ENCODE assay signal across 1 cellular context in the genomic region with DNA sequence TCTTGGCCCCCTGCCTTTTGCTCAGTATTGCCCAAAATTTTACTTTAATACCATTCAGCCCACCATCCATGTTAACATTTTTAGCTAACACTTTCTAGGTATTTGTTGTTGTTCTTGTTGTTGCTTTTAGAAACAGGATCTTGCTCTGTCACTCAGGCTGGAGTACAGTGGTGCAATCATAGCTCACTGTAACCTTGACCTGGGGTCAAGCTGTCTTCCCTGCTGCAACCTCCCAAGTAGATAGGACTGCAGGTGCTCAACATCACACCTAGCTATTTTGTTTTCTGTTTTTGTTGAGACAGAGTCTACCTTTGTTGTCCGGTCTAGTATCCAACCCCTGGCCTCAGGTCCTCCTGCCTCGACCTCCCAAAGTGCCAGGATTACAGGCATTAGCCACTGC.
TF ChIP-seq lines count a peak whose summit lies in the region.

No MANE protein-coding gene starts in this region.

TF ChIP-seq in K562, 482 proteins besides CTCF, POLR2A, EP300 and RAD21:
- no peak for TF ChIP-seq NCOA1 (IDR thresholded peaks at IDR 0.05; ENCODE audit: low read depth)
- TF ChIP-seq, protein P1, sequence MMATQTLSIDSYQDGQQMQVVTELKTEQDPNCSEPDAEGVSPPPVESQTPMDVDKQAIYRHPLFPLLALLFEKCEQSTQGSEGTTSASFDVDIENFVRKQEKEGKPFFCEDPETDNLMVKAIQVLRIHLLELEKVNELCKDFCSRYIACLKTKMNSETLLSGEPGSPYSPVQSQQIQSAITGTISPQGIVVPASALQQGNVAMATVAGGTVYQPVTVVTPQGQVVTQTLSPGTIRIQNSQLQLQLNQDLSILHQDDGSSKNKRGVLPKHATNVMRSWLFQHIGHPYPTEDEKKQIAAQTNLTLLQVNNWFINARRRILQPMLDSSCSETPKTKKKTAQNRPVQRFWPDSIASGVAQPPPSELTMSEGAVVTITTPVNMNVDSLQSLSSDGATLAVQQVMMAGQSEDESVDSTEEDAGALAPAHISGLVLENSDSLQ (IDR thresholded peaks at IDR 0.05): peak; percentile 79
- no peak for TF ChIP-seq PHB2 (IDR thresholded peaks at IDR 0.05; ENCODE audit: low read depth)
- TF ChIP-seq PBX2 (CRISPR knock-in tag; IDR thresholded peaks at IDR 0.05; ENCODE audit: low read depth): no peak
- TF ChIP-seq PBX2 (tag; conservative IDR thresholded peaks at IDR 0.05; ENCODE audit: low read depth): 0 out of 2 replicates have a peak, but pooled peaks have one; percentile 11
- no peak for TF ChIP-seq ZNF584 (CRISPR knock-in tag; IDR thresholded peaks at IDR 0.05; ENCODE audit: low read depth)
- TF ChIP-seq NR2C1 (IDR thresholded peaks at IDR 0.05): 0 out of 2 replicates have a peak, but pooled peaks have one; percentile 15
- TF ChIP-seq NR2C1 (tag; IDR thresholded peaks at IDR 0.05): peak; percentile 63
- no peak for TF ChIP-seq ERF (CRISPR knock-in tag; IDR thresholded peaks at IDR 0.05)
- TF ChIP-seq CEBPB (tag; IDR thresholded peaks at IDR 0.05): peak; percentile 70
- no peak for TF ChIP-seq NR2C2 (CRISPR knock-in tag; IDR thresholded peaks at IDR 0.05)
- 0 out of 2 replicates have a peak, but pooled peaks have one; percentile 23 for TF ChIP-seq NR2C2 (tag; IDR thresholded peaks at IDR 0.05)
- peak; percentile 83 for TF ChIP-seq ESRRA (IDR thresholded peaks at IDR 0.05; ENCODE audit: borderline replicate concordance, low read depth)
- TF ChIP-seq MAZ (CRISPR knock-in tag; conservative IDR thresholded peaks at IDR 0.05 in 1 of 2, IDR thresholded peaks at IDR 0.05 in 1 of 2): no peak
